8 cellular contexts compared by ENCODE assay signal in genomic region chr11:111765320-111765983, GRCh38. TPM values are rescaled to one million over a fixed set of nuclear protein-coding genes. Genes with fewer than 3 reads are reported as not detected.
DNase-seq lines count a peak whose midpoint lies in the region; ATAC-seq and TF ChIP-seq lines count a peak whose summit lies in the region.

No MANE protein-coding gene starts in this region.

- no peaks in the 10 kb centered on the region for H3K9me3 ChIP-seq in SK-N-MC (ENCODE audit: low read depth, low read length)

- H3K27ac Mint-ChIP-seq in stimulated activated naive CD8-positive, alpha-beta T cell treated with anti-CD3 and anti-CD28 coated beads, Interleukin-15, Interleukin-2, amounts not matched to agents 100 ng/mL and 50 ng/mL, for 24 hours: peak overlapping the region; percentile 97
- H3K27ac Mint-ChIP-seq in neural crest cell (ENCODE audit: unreplicated experiment): peak overlapping the region; percentile 54

- TF ChIP-seq CTCF in fibroblast of mammary gland (conservative IDR thresholded peaks at IDR 0.05; ENCODE audit: control insufficient read depth, insufficient read depth, low read depth, low read length) (no peak), neural crest cell (conservative IDR thresholded peaks at IDR 0.05) (no peak)

- no peak for DNase-seq in stimulated activated naive CD8-positive, alpha-beta T cell treated with anti-CD3 and anti-CD28 coated beads, Interleukin-15, Interleukin-2, amounts not matched to agents 100 U/mL and 50 U/mL, for 24 hours
- DNase-seq in SK-N-MC (ENCODE audit: low read depth, low spot score): no peak
- DNase-seq in fibroblast of mammary gland (ENCODE audit: low read depth): peak; percentile 10
- DNase-seq in neural crest cell (ENCODE audit: low read depth, low spot score): no peak
- DNase-seq in NCI-H2196 (lab: John Stamatoyannopoulos, UW; ENCODE audit: unreplicated experiment): no peak
- no peak for DNase-seq in NCI-H1694 (lab: John Stamatoyannopoulos, UW)

- ATAC-seq in stimulated activated naive CD8-positive, alpha-beta T cell treated with anti-CD3 and anti-CD28 coated beads, Interleukin-15, Interleukin-2, amounts not matched to agents 100 U/mL and 50 U/mL, for 24 hours: no peak
- ATAC-seq in HG02981 (IDR thresholded peaks at IDR 0.05; ENCODE audit: unreplicated experiment): peak; percentile 30

- peaks cover 45% of the 10 kb centered on the region for H3K36me3 ChIP-seq in SK-N-MC (ENCODE audit: insufficient read depth, low read length)

- H3K4me3 ChIP-seq in SK-N-MC: peak overlapping the region; percentile 97
- H3K4me3 ChIP-seq in fibroblast of mammary gland (ENCODE audit: control insufficient read depth, low read depth, low read length): peak overlapping the region; percentile 90

- H3K27ac ChIP-seq in SK-N-MC: no peak overlapping the region

- H3K4me1 Mint-ChIP-seq in stimulated activated naive CD8-positive, alpha-beta T cell treated with anti-CD3 and anti-CD28 coated beads, Interleukin-15, Interleukin-2, amounts not matched to agents 100 ng/mL and 50 ng/mL, for 24 hours (ENCODE audit: low read depth): peaks cover 31% of the 10 kb centered on the region
- peaks cover 41% of the 10 kb centered on the region for H3K4me1 Mint-ChIP-seq in neural crest cell

- peak overlapping the region; percentile 71 for H3K9ac ChIP-seq in SK-N-MC (ENCODE audit: insufficient read length)

- H3K9me3 Mint-ChIP-seq in stimulated activated naive CD8-positive, alpha-beta T cell treated with anti-CD3 and anti-CD28 coated beads, Interleukin-15, Interleukin-2, amounts not matched to agents 100 ng/mL and 50 ng/mL, for 24 hours: no peaks in the 10 kb centered on the region
- H3K9me3 Mint-ChIP-seq in neural crest cell: no peaks in the 10 kb centered on the region

- H3K36me3 Mint-ChIP-seq in stimulated activated naive CD8-positive, alpha-beta T cell treated with anti-CD3 and anti-CD28 coated beads, Interleukin-15, Interleukin-2, amounts not matched to agents 100 ng/mL and 50 ng/mL, for 24 hours (ENCODE audit: low read depth): peaks cover 44% of the 10 kb centered on the region
- peaks cover 3% of the 10 kb centered on the region for H3K36me3 Mint-ChIP-seq in neural crest cell (ENCODE audit: low read depth)

- no peaks in the 10 kb centered on the region for H3K27me3 Mint-ChIP-seq in stimulated activated naive CD8-positive, alpha-beta T cell treated with anti-CD3 and anti-CD28 coated beads, Interleukin-15, Interleukin-2, amounts not matched to agents 100 ng/mL and 50 ng/mL, for 24 hours
- no peaks in the 10 kb centered on the region for H3K27me3 Mint-ChIP-seq in neural crest cell (ENCODE audit: low read depth)

- peak overlapping the region; percentile 99 for H3K4me3 Mint-ChIP-seq in stimulated activated naive CD8-positive, alpha-beta T cell treated with anti-CD3 and anti-CD28 coated beads, Interleukin-15, Interleukin-2, amounts not matched to agents 100 ng/mL and 50 ng/mL, for 24 hours
- H3K4me3 Mint-ChIP-seq in neural crest cell: peak overlapping the region; percentile 99

RNA-seq across cellular contexts. Expression of gene PPP2R1B, which starts 0.7 kb away (rescaled TPM):
- total RNA-seq in neural crest cell: 78.0 and 80.4 TPM in 2 replicates
